18 cellular contexts compared by ENCODE assay signal in the genomic region with DNA sequence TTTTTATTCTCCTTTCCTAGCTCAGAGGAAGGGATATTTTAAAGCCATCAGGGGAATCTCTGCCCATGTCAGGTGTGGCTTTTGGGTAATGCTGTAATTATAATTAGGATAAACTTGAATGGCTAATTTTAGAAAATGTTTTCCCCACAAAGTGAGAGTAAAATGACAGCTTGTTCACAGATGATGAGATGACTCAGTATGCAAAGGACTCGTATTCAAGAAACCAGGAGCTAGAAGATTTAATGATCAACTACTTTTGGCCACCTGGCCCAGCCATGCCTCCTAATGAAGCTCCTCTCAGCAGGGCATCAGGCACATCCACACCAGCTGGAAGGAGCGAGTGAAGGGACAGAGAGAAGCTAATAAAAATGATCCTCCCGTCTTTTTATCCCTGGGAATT. TPM values are rescaled to one million over a fixed set of nuclear protein-coding genes. Genes with fewer than 3 reads are reported as not detected.
DNase-seq lines count a peak whose midpoint lies in the region; ATAC-seq, FAIRE-seq and TF ChIP-seq lines count a peak whose summit lies in the region.
"Had no signal": no experiment of that assay in that cellular context is flagged by ENCODE, and none has a peak within 500 bp of the region (broad histone marks: within the 10 kb centered on the region; RNA-seq: fewer than 3 reads in every experiment).

No MANE protein-coding gene starts in this region.

- in situ Hi-C loops in GM12878 (cut with MboI), result no loop called here

- no peak for FAIRE-seq in GM12878 (lab: Jason Lieb, UNC)
- FAIRE-seq: K562 had no signal

- H2AFZ ChIP-seq in GM12878 (ENCODE audit: control insufficient read depth, low read depth, low read length), result no peak overlapping the region

- no peak for TF ChIP-seq CTCF in GM12878 (IDR thresholded peaks at IDR 0.05 in 2 of 3, conservative IDR thresholded peaks at IDR 0.05 in 1 of 3; ENCODE audit: control insufficient read depth in 2 of 3, extremely low read depth in 1 of 3, insufficient read depth in 1 of 3, low read depth in 3 of 3, low read length in 3 of 3)

- WGBS in GM12878 (ENCODE audit: insufficient coverage, insufficient replicate concordance, low lambda C conversion rate, missing lambda C conversion rate), result 18% methylated on average over 3 of the region's 3 CpGs

- RAD21 ChIA-PET in GM12878 (lab: Charles Lee; ENCODE audit: unreplicated experiment), result interaction anchor here (0.6 kb wide), 1 partner anchor 31 kb away, joined by 4 read pairs; no protein-coding TSS in a partner anchor

- TF ChIP-seq EP300 in GM12878 (IDR thresholded peaks at IDR 0.05; ENCODE audit: borderline replicate concordance in 1 of 2, control insufficient read depth in 1 of 2, low read depth in 2 of 2, low read length in 2 of 2), result no peak

- no peak overlapping the region for H3K9ac ChIP-seq in GM12878 (ENCODE audit: control insufficient read depth, insufficient read depth, low read length)

- no peak overlapping the region for H3K4me2 ChIP-seq in GM12878 (ENCODE audit: control insufficient read depth, insufficient read depth)

- H3K27ac ChIP-seq in GM12878 (ENCODE audit: control insufficient read depth, insufficient read depth), result no peak overlapping the region
- H3K27ac ChIP-seq in effector memory CD4-positive, alpha-beta T cell (ENCODE audit: insufficient read depth, low read length, poor library complexity, severe bottlenecking), result no peak overlapping the region
- H3K27ac ChIP-seq: WERI-Rb-1 had no signal

- H3K9me3 ChIP-seq in GM12878 (replicated peaks; ENCODE audit: control insufficient read depth, insufficient read depth, low read length), result no peaks in the 10 kb centered on the region; the same call in 2 of the 3 replicates
- H3K9me3 ChIP-seq in effector memory CD4-positive, alpha-beta T cell (ENCODE audit: control insufficient read depth, low read length), result no peaks in the 10 kb centered on the region

- SMC1A ChIA-PET in GM12878 (lab: Charles Lee; ENCODE audit: uncharacterized antibody, unreplicated experiment), result interaction anchor here (0.9 kb wide), 1 partner anchor 29 kb away, joined by 3 read pairs; the partner anchor contains the start of gene PLEKHG7

- no peaks in the 10 kb centered on the region for H3K36me3 ChIP-seq in GM12878 (ENCODE audit: control insufficient read depth in 2 of 2, insufficient read depth in 2 of 2, low read length in 1 of 2)
- no peaks in the 10 kb centered on the region for H3K36me3 ChIP-seq in effector memory CD4-positive, alpha-beta T cell (ENCODE audit: control insufficient read depth, insufficient read depth, low read length)
- H3K36me3 ChIP-seq: WERI-Rb-1 had no signal

- no peaks in the 10 kb centered on the region for H3K27me3 ChIP-seq in GM12878 (replicated peaks in 1 of 2; ENCODE audit: control insufficient read depth in 2 of 2, insufficient read depth in 2 of 2, low read length in 1 of 2)
- no peaks in the 10 kb centered on the region for H3K27me3 ChIP-seq in effector memory CD4-positive, alpha-beta T cell (replicated peaks; ENCODE audit: control insufficient read depth, insufficient read depth, low read length, poor library complexity, severe bottlenecking)

- no TSS peak for BruUV-seq in GM12878 (replicated peaks; lab: Mats Ljungman, UMichigan)

- no peaks in the 10 kb centered on the region for H4K20me1 ChIP-seq in GM12878 (ENCODE audit: control insufficient read depth, insufficient read depth)

- TF ChIP-seq POLR2A in GM12878 (IDR thresholded peaks at IDR 0.05; ENCODE audit: low read depth, low read length), result no peak

- CTCF ChIA-PET in GM12878 (lab: Yijun Ruan, JAX), result interaction anchor here (1.3 kb wide), 1 partner anchor 29 kb away, joined by 7 read pairs; the partner anchor contains the start of gene PLEKHG7

- ATAC-seq in GM18870 (IDR thresholded peaks at IDR 0.05; ENCODE audit: unreplicated experiment) (peak; percentile 75), GM21528 (IDR thresholded peaks at IDR 0.05; ENCODE audit: low FRiP score, unreplicated experiment) (peak; percentile 71), HG03045 (IDR thresholded peaks at IDR 0.05; ENCODE audit: unreplicated experiment) (peak; percentile 69), GM12878 (peak; percentile 78)
- ATAC-seq: K562; sciatic nerve; stimulated activated memory B cell treated with anti-CD40 and anti-IgM and Interleukin-4, amounts not matched to agents 10 μg/mL and 1 μg/mL and 100 μg/mL, for 72 hours had no signal

- TF ChIP-seq RAD21 in GM12878 (IDR thresholded peaks at IDR 0.05; ENCODE audit: insufficient read depth, low read depth, low read length), result no peak

- intact Hi-C loops in GM12878 (cut with micrococcal nuclease; ENCODE audit: unreplicated experiment), result no loop called here

- DNase-seq in GM12878 (ENCODE audit: low read depth, low spot score) (peak; percentile 31), NCI-H146 treated with DMSO at 0.1 percent for 48 hours (lab: John Stamatoyannopoulos, UW; ENCODE audit: unreplicated experiment) (no peak), NCI-H2171 treated with DMSO at 0.1 percent for 48 hours (lab: John Stamatoyannopoulos, UW) (no peak), globus pallidus (ENCODE audit: low spot score) (no peak)
- DNase-seq in effector memory CD4-positive, alpha-beta T cell, result no peak
- DNase-seq: DMS79; NCI-H1417; NCI-H510A; stimulated activated CD4-positive, alpha-beta T cell treated with anti-CD3 and anti-CD28 coated beads, Interleukin-4, amount 100 ng/mL, for 4 hours; WERI-Rb-1 had no signal

- H3K4me3 ChIP-seq in GM12878, result no peak overlapping the region
- H3K4me3 ChIP-seq in effector memory CD4-positive, alpha-beta T cell (ENCODE audit: insufficient read depth, low read depth, low read length, poor library complexity, severe bottlenecking), result no peak overlapping the region
- H3K4me3 ChIP-seq: K562, lung had no signal

- no peaks in the 10 kb centered on the region for H3K4me1 ChIP-seq in GM12878 (ENCODE audit: control insufficient read depth, insufficient read depth, low read length)
- H3K4me1 ChIP-seq in effector memory CD4-positive, alpha-beta T cell (ENCODE audit: control insufficient read depth, insufficient read depth, low read length, poor library complexity, severe bottlenecking), result no peaks in the 10 kb centered on the region

- POLR2A ChIA-PET in GM12878 (lab: Charles Lee), result interaction anchor here (1.2 kb wide), 1 partner anchor 29 kb away, joined by 3 read pairs; the partner anchor contains the start of gene PLEKHG7

- H3K79me2 ChIP-seq in GM12878 (ENCODE audit: control insufficient read depth, insufficient read depth, low read length), result no peaks in the 10 kb centered on the region

TF ChIP-seq in GM12878, 131 proteins besides CTCF, POLR2A, EP300 and RAD21:
- TF ChIP-seq TCF12 (IDR thresholded peaks at IDR 0.05; ENCODE audit: low read depth, low read length) (0 out of 2 replicates have a peak, but pooled peaks have one; percentile 15), SMAD1 (IDR thresholded peaks at IDR 0.05; ENCODE audit: low read depth, partially characterized antibody) (no peak), MAX (IDR thresholded peaks at IDR 0.05; ENCODE audit: low read depth, low read length) (no peak), EED (IDR thresholded peaks at IDR 0.05; ENCODE audit: low read depth) (no peak), IKZF1 (conservative IDR thresholded peaks at IDR 0.05) (peak; percentile 49), BCL3 (IDR thresholded peaks at IDR 0.05; ENCODE audit: borderline replicate concordance, insufficient read depth, low read depth, low read length, poor library complexity, severe bottlenecking) (no peak), MTA2 (IDR thresholded peaks at IDR 0.05; ENCODE audit: low read depth) (peak; percentile 60; the same call in 1 of the 2 replicates)

RNA-seq across cellular contexts. Expression of gene PLEKHG7, which starts 29.0 kb away (rescaled TPM):
- total RNA-seq in GM12878 (2013; cell fraction: nucleolus; rRNA removed), result 4.6 and 4.9 TPM in 2 replicates
- total RNA-seq in GM12878 (2014; rRNA removed) (0.68 and 1.0 TPM in 2 replicates), GM12878 (2014; rRNA removed; fragmentation: Illumina TruSeq; extraction: Trizol) (1.1 and 1.6 TPM in 2 replicates), GM12878 (2021) (1.1 and 1.3 TPM in 2 replicates)
- polyA plus RNA-seq in GM12878 (2011; ENCODE audit: low read depth), result 1.7 TPM
- polyA plus RNA-seq in GM12878 (2011; rRNA removed) (0.55 and 0.65 TPM in 2 replicates), GM12878 (2014; fragmentation: Illumina TruSeq; extraction: Trizol) (0.79 and 0.91 TPM in 2 replicates), GM12878 (2014; fragmentation: Nextera tagmentation; extraction: Ambion mirVana) (under 1 TPM; 0.16 to 0.34 TPM), GM12878 (2014; rRNA removed) (0.53 and 0.64 TPM in 2 replicates), GM12878 (2016; fragmentation: Nextera tagmentation; extraction: Ambion mirVana) (under 1 TPM in 1 of 2 experiments, not detected in 1; 0.20 TPM)
- 0.21 and 0.30 TPM in 2 replicates for polyA plus RNA-seq in GM12878 (2011; cell fraction: cytosol; rRNA removed)
- polyA plus RNA-seq in GM12878 (2011; cell fraction: nucleus; rRNA removed), result 1.4 and 1.5 TPM in 2 replicates
- polyA plus RNA-seq in GM12878 (2012), result 1.9 and 2.1 TPM in 2 replicates
- 0.88 and 1.5 TPM in 2 replicates for polyA minus RNA-seq in GM12878 (2011; rRNA and poly(A)+ RNA removed)
- 0.83 TPM in 1 of 2 replicates, not detected in the other for polyA minus RNA-seq in GM12878 (2011; cell fraction: cytosol; rRNA and poly(A)+ RNA removed)
- 2.7 and 4.2 TPM in 2 replicates for polyA minus RNA-seq in GM12878 (2011; cell fraction: nucleus; rRNA and poly(A)+ RNA removed)
- total RNA-seq: K562 had no signal
- polyA plus RNA-seq: neural cell had no signal
